9 cellular contexts compared by ENCODE assay signal in the genomic region with DNA sequence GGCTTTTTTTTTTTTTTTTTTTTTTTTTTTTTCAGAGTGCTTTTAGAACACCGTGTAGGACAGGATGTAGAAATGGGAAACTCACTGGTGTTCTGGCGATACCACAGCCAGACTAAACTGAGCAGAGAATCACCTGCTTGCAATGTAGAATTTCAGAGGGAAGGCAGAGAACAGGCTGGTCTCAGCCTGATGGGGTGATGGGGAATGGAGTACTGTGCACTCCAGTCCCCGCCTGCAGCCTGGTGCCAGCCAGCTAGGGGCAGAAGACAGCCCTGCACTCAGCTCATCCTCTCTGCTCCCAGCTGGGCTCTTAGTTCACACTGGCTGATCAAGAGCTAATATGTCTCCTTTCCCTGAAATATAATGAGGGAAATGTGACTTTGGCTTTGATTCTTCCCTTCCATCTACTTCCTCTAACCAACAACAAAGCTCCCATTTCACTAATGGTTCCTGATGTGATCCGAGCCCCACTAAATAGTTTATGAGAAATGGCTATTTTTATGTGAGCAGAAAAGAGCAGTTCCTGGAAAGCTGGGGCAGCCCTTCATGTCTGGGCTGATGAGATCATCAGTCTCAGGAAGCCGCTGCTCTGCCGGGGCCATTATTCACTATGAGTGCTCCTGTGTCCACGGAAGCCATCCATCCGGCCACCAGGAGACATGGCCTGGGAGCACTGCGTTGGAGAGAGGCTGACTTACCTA.
A peak's percentile ranks its signal among the peaks of the same experiment; 100 is the strongest.
DNase-seq lines count a peak whose midpoint lies in the region; ATAC-seq and TF ChIP-seq lines count a peak whose summit lies in the region.
"Had no signal": no experiment of that assay in that cellular context is flagged by ENCODE, and none has a peak within 500 bp of the region (broad histone marks: within the 10 kb centered on the region; RNA-seq: fewer than 3 reads in every experiment).

No MANE protein-coding gene starts in this region.

- H3K36me3 ChIP-seq in heart right ventricle: no peaks in the 10 kb centered on the region

- peaks cover 0 to 5% (median 0%) of the 10 kb centered on the region in 7 donors for H3K27me3 ChIP-seq in heart right ventricle

- DNase-seq in heart right ventricle (no peak), Right ventricle myocardium inferior (ENCODE audit: missing footprints) (no peak), OCI-M1 (lab: John Stamatoyannopoulos, UW) (peak; percentile 25), head of caudate nucleus (peak in 33 of 42 donors; percentile 13 to 76 (median 47)), ureter (ENCODE audit: low spot score) (peak; percentile 34), NCI-H345 treated with DMSO at 0.1 percent for 48 hours (lab: John Stamatoyannopoulos, UW; ENCODE audit: unreplicated experiment) (no peak)
- no peak for DNase-seq in stimulated activated CD4-positive, alpha-beta T cell treated with anti-CD3 and anti-CD28 coated beads, Interleukin-12 subunit alpha, Interleukin-12 subunit beta, amount 100 ng/mL, for 4 hours

- ATAC-seq in heart right ventricle (peak in 5 of 8 donors; percentile 22 to 69 (median 53)), Right ventricle myocardium inferior (no peak), HG02840 (IDR thresholded peaks at IDR 0.05; ENCODE audit: low FRiP score, unreplicated experiment) (no peak)
- ATAC-seq: activated naive CD4-positive, alpha-beta T cell treated with anti-CD3 and anti-CD28 coated beads, Interleukin-2, amount 50 U/mL, for 72 hours had no signal

- H3K9me3 ChIP-seq in heart right ventricle: no peaks in the 10 kb centered on the region

- peaks cover 0 to 54% (median 23%) of the 10 kb centered on the region in 9 donors for H3K4me1 ChIP-seq in heart right ventricle

- no peak for TF ChIP-seq CTCF in heart right ventricle (IDR thresholded peaks at IDR 0.05)

- H3K4me3 ChIP-seq in heart right ventricle: no peak overlapping the region

- intact Hi-C loops in heart right ventricle (cut with DNase I) (no loop called here), Right ventricle myocardium inferior (cut with DNase I) (no loop called here), head of caudate nucleus (cut with DNase I) (no loop called here)

- WGBS in heart right ventricle, 2 donors: 42 to 54% methylated on average over 9 of the region's 9 CpGs

- peak overlapping the region in 1 of 10 donors; percentile 47 for H3K27ac ChIP-seq in heart right ventricle

Comparison
In these comparisons a context has a peak if more than half of its experiments do, and no peak if none do; other contexts are left out.
1. ATAC-seq: peak in heart right ventricle (5 of 8); none in Right ventricle myocardium inferior (single experiment) and HG02840 (single experiment).
2. DNase-seq: peak in OCI-M1 (single experiment), head of caudate nucleus (33 of 42) and ureter (single experiment); none in heart right ventricle (0 of 2), Right ventricle myocardium inferior (single experiment), NCI-H345 treated with DMSO at 0.1 percent for 48 hours (single experiment) and stimulated activated CD4-positive, alpha-beta T cell treated with anti-CD3 and anti-CD28 coated beads, Interleukin-12 subunit alpha, Interleukin-12 subunit beta, amount 100 ng/mL, for 4 hours (single experiment).